8 cellular contexts compared by ENCODE assay signal in the genomic region with DNA sequence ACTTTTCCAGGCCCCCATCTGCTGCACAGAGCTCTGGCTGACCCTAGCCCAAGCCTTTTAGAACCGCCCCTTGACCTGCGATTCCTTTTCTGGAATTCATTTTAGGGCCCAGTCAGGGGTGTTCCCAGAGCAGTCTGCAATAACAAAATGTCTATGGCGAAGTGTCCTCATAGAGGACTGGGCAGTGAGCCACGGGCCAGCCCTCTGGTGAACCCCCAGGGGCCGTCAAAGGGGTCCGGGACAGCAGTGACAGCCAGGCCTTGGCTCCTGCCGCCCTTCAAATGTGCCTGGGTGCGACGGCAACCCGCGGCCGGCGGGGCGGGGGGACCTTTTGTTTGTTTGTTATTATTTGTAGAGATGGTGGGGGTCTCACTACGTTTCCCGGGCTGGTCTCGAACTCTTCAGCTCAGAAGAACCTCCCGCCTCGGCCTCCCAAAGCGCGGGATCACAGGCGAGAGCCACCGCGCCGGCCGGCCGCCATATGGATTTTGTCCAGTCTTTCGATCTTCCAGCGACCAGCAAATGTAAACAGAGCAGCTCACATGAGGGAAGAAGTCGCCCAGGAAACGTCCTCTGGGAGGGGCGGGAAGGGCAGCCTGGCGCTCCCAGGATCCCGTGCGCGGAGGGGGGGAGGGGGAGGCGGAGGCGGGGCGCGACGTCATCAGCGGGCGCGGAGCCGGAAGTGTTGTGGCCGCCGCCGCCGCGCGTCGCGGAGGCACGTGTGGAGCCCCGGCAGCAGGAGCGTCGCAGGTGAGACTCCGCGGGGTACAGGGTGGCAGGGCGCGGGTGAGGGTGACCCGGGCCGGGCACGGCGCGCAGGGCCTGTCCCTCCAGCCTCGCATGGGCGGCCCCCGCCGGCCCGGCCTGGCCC. TPM values are rescaled to one million over a fixed set of nuclear protein-coding genes. Genes with fewer than 3 reads are reported as not detected.
DNase-seq lines count a peak whose midpoint lies in the region; ATAC-seq and TF ChIP-seq lines count a peak whose summit lies in the region.

A gene (plus strand): TSS at position 685 of the 871 bp plus-strand sequence. CDS start 783 bp downstream, outside the sequence.

- H3K36me3 ChIP-seq in GM06990 (ENCODE audit: control insufficient read depth, insufficient read depth, low read length), result peaks cover 10% of the 10 kb centered on the region

- peak within 1 kb of the TSS; percentile 96 for H3K4me3 Mint-ChIP-seq in activated CD4-positive, alpha-beta T cell treated with anti-CD3 and anti-CD28 coated beads for 36 hours

- H3K27ac Mint-ChIP-seq in activated CD4-positive, alpha-beta T cell treated with anti-CD3 and anti-CD28 coated beads for 36 hours, result peak within 1 kb of the TSS; percentile 94

- peaks cover 33% of the 10 kb centered on the region for H3K4me1 Mint-ChIP-seq in activated CD4-positive, alpha-beta T cell treated with anti-CD3 and anti-CD28 coated beads for 36 hours

- DNase-seq in GM06990 (ENCODE audit: extremely low read depth, insufficient read length) (peak; percentile 82), NCI-H345 treated with DMSO at 0.1 percent for 48 hours (lab: John Stamatoyannopoulos, UW; ENCODE audit: unreplicated experiment) (peak; percentile 67), cerebellum (ENCODE audit: low spot score) (peak; percentile 96), kidney glomerular epithelial cell (lab: John Stamatoyannopoulos, UW) (peak; percentile 48)
- peak; percentile 87 for DNase-seq in activated CD4-positive, alpha-beta T cell treated with anti-CD3 and anti-CD28 coated beads for 36 hours
- peak; percentile 54 to 66 for DNase-seq in stimulated activated CD4-positive, alpha-beta T cell treated with anti-CD3 and anti-CD28 coated beads, Interleukin-15, amount 100 ng/mL, for 48 hours (ENCODE audit: low read depth in 2 of 2)

- peaks cover 11% of the 10 kb centered on the region for H3K36me3 Mint-ChIP-seq in activated CD4-positive, alpha-beta T cell treated with anti-CD3 and anti-CD28 coated beads for 36 hours (ENCODE audit: low read depth)

- H3K27me3 Mint-ChIP-seq in activated CD4-positive, alpha-beta T cell treated with anti-CD3 and anti-CD28 coated beads for 36 hours, result peaks cover 3% of the 10 kb centered on the region

- peak within 1 kb of the TSS; percentile 81 for H3K4me3 ChIP-seq in GM06990 (replicated peaks; ENCODE audit: low read depth, low read length)

- no peak for TF ChIP-seq CTCF in GM06990 (IDR thresholded peaks at IDR 0.05; ENCODE audit: insufficient read depth, low read length, poor library complexity, severe bottlenecking)

- H3K9me3 Mint-ChIP-seq in activated CD4-positive, alpha-beta T cell treated with anti-CD3 and anti-CD28 coated beads for 36 hours (ENCODE audit: low read depth), result no peaks in the 10 kb centered on the region

- CTCF ChIA-PET in activated CD4-positive, alpha-beta T cell treated with anti-CD3 and anti-CD28 coated beads for 36 hours (lab: Charles Lee), result interaction anchor here (1.5 to 2.6 kb wide), 3 partner anchors 8 to 33 kb away, joined by 3 to 10 read pairs (median 9); a partner anchor contains a TSS

- intact Hi-C loops in activated CD4-positive, alpha-beta T cell treated with anti-CD3 and anti-CD28 coated beads for 36 hours (cut with DNase I, micrococcal nuclease), result loop anchor here (1.0 to 10.0 kb wide), 6 partner anchors 34 to 454 kb away; a partner anchor contains a TSS

- POLR2A ChIA-PET in activated CD4-positive, alpha-beta T cell treated with anti-CD3 and anti-CD28 coated beads for 36 hours (lab: Charles Lee), result interaction anchor here (1.4 kb wide), 2 partner anchors 8 to 33 kb away, joined by 3 read pairs; a partner anchor contains a TSS

- no peaks in the 10 kb centered on the region for H3K27me3 ChIP-seq in GM06990 (replicated peaks; ENCODE audit: control insufficient read depth, insufficient read depth, low read length)

- peak; percentile 33 for ATAC-seq in HG03108 (IDR thresholded peaks at IDR 0.05; ENCODE audit: unreplicated experiment)
- ATAC-seq in activated CD4-positive, alpha-beta T cell treated with anti-CD3 and anti-CD28 coated beads for 36 hours, result peak; percentile 77
- ATAC-seq in HG02973 (IDR thresholded peaks at IDR 0.05; ENCODE audit: unreplicated experiment), result no peak

RNA-seq across cellular contexts. Expression of the gene that starts here (rescaled TPM):
- 1 to 10 TPM; 8.8 to 9.0 TPM for total RNA-seq in activated CD4-positive, alpha-beta T cell treated with anti-CD3 and anti-CD28 coated beads for 36 hours
- 5.1 TPM for total RNA-seq in cerebellum
